19 cellular contexts compared by ENCODE assay signal in the genomic region with DNA sequence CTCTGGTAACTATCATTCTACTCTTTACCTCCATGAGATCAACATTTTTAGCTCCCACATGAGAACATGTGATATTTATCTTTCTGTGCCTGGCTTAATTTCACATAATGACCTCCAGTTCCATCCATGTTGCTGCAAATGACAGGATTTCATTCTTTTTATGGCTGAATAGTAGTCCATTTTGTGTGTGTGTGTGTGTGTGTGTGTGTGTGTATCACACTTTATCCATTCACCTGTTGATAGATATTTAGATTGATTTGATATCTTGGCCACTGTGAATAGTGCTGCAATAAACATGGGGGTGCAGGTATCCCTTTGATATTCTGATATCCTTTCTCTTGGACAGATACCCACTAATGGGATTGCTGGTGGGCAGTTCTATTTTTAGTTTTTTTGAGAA. TPM values are rescaled to one million over a fixed set of nuclear protein-coding genes. Genes with fewer than 3 reads are reported as not detected.
A peak's percentile ranks its signal among the peaks of the same experiment; 100 is the strongest.
DNase-seq lines count a peak whose midpoint lies in the region; ATAC-seq and TF ChIP-seq lines count a peak whose summit lies in the region.
"Had no signal": no experiment of that assay in that cellular context is flagged by ENCODE, and none has a peak within 500 bp of the region (broad histone marks: within the 10 kb centered on the region; RNA-seq: fewer than 3 reads in every experiment).

No MANE protein-coding gene starts in this region.

- H3K4me3 ChIP-seq in breast epithelium (no peak overlapping the region), PC-3 (ENCODE audit: low read length) (no peak overlapping the region), mammary epithelial cell (replicated peaks in 1 of 3; ENCODE audit: insufficient read depth in 1 of 3, low read depth in 2 of 3, low read length in 3 of 3) (no peak overlapping the region), Karpas-422 (ENCODE audit: low read length) (no peak overlapping the region)
- H3K4me3 ChIP-seq: BLaER1, GM12878, GM23248 had no signal

- dilution Hi-C loops in mammary epithelial cell (cut with HindIII; ENCODE audit: low sequenced_read_pairs) = no loop called here

- TF ChIP-seq CTCF in MCF 10A (IDR thresholded peaks at IDR 0.05; ENCODE audit: unreplicated experiment) (no peak), breast epithelium (IDR thresholded peaks at IDR 0.05) (no peak), PC-3 (conservative IDR thresholded peaks at IDR 0.05; ENCODE audit: low read depth, low read length) (no peak), mammary epithelial cell (conservative IDR thresholded peaks at IDR 0.05 in 1 of 2, IDR thresholded peaks at IDR 0.05 in 1 of 2; ENCODE audit: extremely low read depth in 1 of 2, insufficient read depth in 1 of 2, low read depth in 1 of 2, low read length in 2 of 2) (no peak)

- intact Hi-C loops in MCF 10A (cut with micrococcal nuclease) = no loop called here
- intact Hi-C loops in breast epithelium (cut with DNase I; ENCODE audit: low total_unique reads) = no loop called here
- intact Hi-C loops in PC-3 (cut with micrococcal nuclease) = no loop called here
- intact Hi-C loops in mammary epithelial cell (cut with micrococcal nuclease) = no loop called here

- BruUV-seq in MCF 10A (replicated peaks; lab: Mats Ljungman, UMichigan) = TSS peak; percentile 13
- TSS peak; percentile 9 for BruUV-seq in PC-3 (replicated peaks; lab: Mats Ljungman, UMichigan)
- BruUV-seq in mammary epithelial cell (replicated peaks; lab: Mats Ljungman, UMichigan) = TSS peak; percentile 5

- H4K20me1 ChIP-seq in PC-3 (ENCODE audit: low read length) (no peaks in the 10 kb centered on the region), mammary epithelial cell (ENCODE audit: insufficient read depth, low read length) (no peaks in the 10 kb centered on the region), Karpas-422 (ENCODE audit: insufficient read depth, low read depth, low read length) (no peaks in the 10 kb centered on the region)

- H3K4me2 ChIP-seq in PC-3 (ENCODE audit: low read length) (no peak overlapping the region), mammary epithelial cell (ENCODE audit: insufficient read depth, low read depth, low read length) (no peak overlapping the region), Karpas-422 (ENCODE audit: low read depth, low read length, poor library complexity, severe bottlenecking) (no peak overlapping the region)
- H3K4me2 ChIP-seq: BLaER1 had no signal

- H3K27me3 ChIP-seq in breast epithelium = no peaks in the 10 kb centered on the region
- no peaks in the 10 kb centered on the region for H3K27me3 ChIP-seq in PC-3 (ENCODE audit: low read length)
- no peaks in the 10 kb centered on the region for H3K27me3 ChIP-seq in mammary epithelial cell (ENCODE audit: insufficient read depth, low read length)
- H3K27me3 ChIP-seq in Karpas-422 (ENCODE audit: low read length) = no peaks in the 10 kb centered on the region
- H3K27me3 ChIP-seq: BLaER1 had no signal

- CTCF ChIA-PET in MCF 10A (lab: Yijun Ruan, JAX) = interaction anchor here (0.6 to 1.1 kb wide), 3 partner anchors 9 to 115 kb away, joined by 3 read pairs; no protein-coding TSS in a partner anchor
- CTCF ChIA-PET in PC-3 (lab: Charles Lee) = no interaction called here
- CTCF ChIA-PET in mammary epithelial cell (lab: Charles Lee; ENCODE audit: low non-redundant PET) = no interaction called here

- no peaks in the 10 kb centered on the region for H3K36me3 ChIP-seq in breast epithelium
- H3K36me3 ChIP-seq in PC-3 (ENCODE audit: low read depth, low read length) = peaks cover 43% of the 10 kb centered on the region
- peaks cover 34% of the 10 kb centered on the region for H3K36me3 ChIP-seq in mammary epithelial cell (ENCODE audit: insufficient read depth, low read length)
- H3K36me3 ChIP-seq in Karpas-422 (ENCODE audit: insufficient read depth, low read length) = peaks cover 49% of the 10 kb centered on the region

- no peak for DNase-seq in MCF 10A (ENCODE audit: unreplicated experiment)
- no peak for DNase-seq in breast epithelium (ENCODE audit: low spot score in 2 of 2)
- DNase-seq in PC-3 = no peak
- no peak for DNase-seq in mammary epithelial cell
- no peak for DNase-seq in stimulated activated naive CD4-positive, alpha-beta T cell (lab: John Stamatoyannopoulos, UW)
- DNase-seq in T-helper 9 cell = no peak
- no peak for DNase-seq in Karpas-422
- DNase-seq: 8988T; Calu3; CD4-positive, alpha-beta memory T cell; DND-41; EL; GM23248; HCEC 1CT; IMR-90 had no signal

- no peak for TF ChIP-seq POLR2A in breast epithelium (IDR thresholded peaks at IDR 0.05)

- H3K4me3 Mint-ChIP-seq in MCF 10A (ENCODE audit: unreplicated experiment) = no peak overlapping the region
- H3K4me3 Mint-ChIP-seq: CD14-positive monocyte; CD4-positive, alpha-beta memory T cell had no signal

- H3K27ac ChIP-seq in breast epithelium = no peak overlapping the region
- H3K27ac ChIP-seq in PC-3 (ENCODE audit: low read length) = no peak overlapping the region
- no peak overlapping the region for H3K27ac ChIP-seq in mammary epithelial cell (ENCODE audit: insufficient read depth, low read depth, low read length)
- H3K27ac ChIP-seq in Karpas-422 (ENCODE audit: low read length) = no peak overlapping the region
- H3K27ac ChIP-seq: BLaER1, GM23248 had no signal

- no peaks in the 10 kb centered on the region for H3F3A ChIP-seq in PC-3 (ENCODE audit: low read length, unreplicated experiment)

- H3K27ac Mint-ChIP-seq in MCF 10A (ENCODE audit: low read depth, unreplicated experiment) = no peak overlapping the region
- H3K27ac Mint-ChIP-seq: CD14-positive monocyte had no signal

- peaks cover 62% of the 10 kb centered on the region for H3K36me3 Mint-ChIP-seq in MCF 10A (ENCODE audit: insufficient read depth, unreplicated experiment)

- H3K9me3 ChIP-seq in breast epithelium (no peaks in the 10 kb centered on the region), PC-3 (ENCODE audit: low read length) (no peaks in the 10 kb centered on the region), mammary epithelial cell (replicated peaks; ENCODE audit: insufficient read depth, low read length) (no peaks in the 10 kb centered on the region), Karpas-422 (ENCODE audit: low read length) (no peaks in the 10 kb centered on the region)
- H3K9me3 ChIP-seq: BLaER1 had no signal

- H3K9ac ChIP-seq in PC-3 (ENCODE audit: low read length) (no peak overlapping the region), mammary epithelial cell (ENCODE audit: insufficient read depth, low read length) (no peak overlapping the region), Karpas-422 (ENCODE audit: low read length) (no peak overlapping the region)
- H3K9ac ChIP-seq: BLaER1, GM23248 had no signal

- in situ Hi-C loops in mammary epithelial cell (cut with MboI; ENCODE audit: low sequenced_read_pairs in 2 of 2) = no loop called here

- ATAC-seq in PC-3 (no peak), GM18873 (IDR thresholded peaks at IDR 0.05; ENCODE audit: low FRiP score, unreplicated experiment) (no peak)
- ATAC-seq: GM12878 had no signal

- H3K4me1 Mint-ChIP-seq in MCF 10A (ENCODE audit: insufficient read depth, unreplicated experiment) = peaks cover 10% of the 10 kb centered on the region

- no peaks in the 10 kb centered on the region for H3K9me2 ChIP-seq in PC-3 (replicated peaks; ENCODE audit: low read length)
- no peaks in the 10 kb centered on the region for H3K9me2 ChIP-seq in Karpas-422 (replicated peaks; ENCODE audit: insufficient read depth, low read length)

- H3K4me1 ChIP-seq in breast epithelium (no peaks in the 10 kb centered on the region), PC-3 (ENCODE audit: insufficient read depth, low read length) (no peaks in the 10 kb centered on the region), mammary epithelial cell (ENCODE audit: insufficient read depth, low read length) (no peaks in the 10 kb centered on the region), Karpas-422 (ENCODE audit: low read length) (peaks cover 35% of the 10 kb centered on the region)
- H3K4me1 ChIP-seq: BLaER1 had no signal

- H3K27me3 Mint-ChIP-seq in MCF 10A (ENCODE audit: insufficient read depth, unreplicated experiment) = no peaks in the 10 kb centered on the region
- H3K27me3 Mint-ChIP-seq: CD4-positive, alpha-beta memory T cell had no signal

- no peak overlapping the region for H2AFZ ChIP-seq in PC-3 (ENCODE audit: low read length)
- H2AFZ ChIP-seq in mammary epithelial cell (ENCODE audit: low read depth, low read length) = no peak overlapping the region
- H2AFZ ChIP-seq in Karpas-422 (ENCODE audit: low read length) = no peak overlapping the region
- H2AFZ ChIP-seq: GM23248 had no signal

- POLR2A ChIA-PET in MCF 10A (lab: Yijun Ruan, JAX) = no interaction called here
- POLR2A ChIA-PET in PC-3 (lab: Charles Lee; ENCODE audit: unreplicated experiment) = no interaction called here

- no peaks in the 10 kb centered on the region for H3K9me3 Mint-ChIP-seq in MCF 10A (ENCODE audit: unreplicated experiment)
- H3K9me3 Mint-ChIP-seq: CD14-positive monocyte; CD4-positive, alpha-beta memory T cell had no signal

- peaks cover 75% of the 10 kb centered on the region for H3K79me2 ChIP-seq in PC-3 (ENCODE audit: low read length)
- peaks cover 92% of the 10 kb centered on the region for H3K79me2 ChIP-seq in mammary epithelial cell (ENCODE audit: insufficient read depth, low read length)
- H3K79me2 ChIP-seq in Karpas-422 (ENCODE audit: low read length) = peaks cover 93% of the 10 kb centered on the region

RNA-seq across cellular contexts. Expression of a gene that starts 18.3 kb away (rescaled TPM):
- total RNA-seq in MCF 10A (2022) = 121 and 129 TPM in 2 replicates
- 100 to 1,000 TPM in 1 of 3 donors, 10 to 100 TPM in 2; 76.0 to 100 (median 76.7) TPM for total RNA-seq in breast epithelium
- total RNA-seq in PC-3 (2014; rRNA removed) = 60.8 and 77.8 TPM in 2 replicates
- 100 to 1,000 TPM; 115 to 157 TPM for total RNA-seq in mammary epithelial cell
- 32.9 TPM for polyA plus RNA-seq in mammary epithelial cell
- 172 TPM for polyA minus RNA-seq in mammary epithelial cell
- 86.5 and 92.6 TPM in 2 replicates for total RNA-seq in Karpas-422 (2014; rRNA removed; shearing (Covaris generic); ENCODE audit: low replicate concordance)
